In the genomic region with DNA sequence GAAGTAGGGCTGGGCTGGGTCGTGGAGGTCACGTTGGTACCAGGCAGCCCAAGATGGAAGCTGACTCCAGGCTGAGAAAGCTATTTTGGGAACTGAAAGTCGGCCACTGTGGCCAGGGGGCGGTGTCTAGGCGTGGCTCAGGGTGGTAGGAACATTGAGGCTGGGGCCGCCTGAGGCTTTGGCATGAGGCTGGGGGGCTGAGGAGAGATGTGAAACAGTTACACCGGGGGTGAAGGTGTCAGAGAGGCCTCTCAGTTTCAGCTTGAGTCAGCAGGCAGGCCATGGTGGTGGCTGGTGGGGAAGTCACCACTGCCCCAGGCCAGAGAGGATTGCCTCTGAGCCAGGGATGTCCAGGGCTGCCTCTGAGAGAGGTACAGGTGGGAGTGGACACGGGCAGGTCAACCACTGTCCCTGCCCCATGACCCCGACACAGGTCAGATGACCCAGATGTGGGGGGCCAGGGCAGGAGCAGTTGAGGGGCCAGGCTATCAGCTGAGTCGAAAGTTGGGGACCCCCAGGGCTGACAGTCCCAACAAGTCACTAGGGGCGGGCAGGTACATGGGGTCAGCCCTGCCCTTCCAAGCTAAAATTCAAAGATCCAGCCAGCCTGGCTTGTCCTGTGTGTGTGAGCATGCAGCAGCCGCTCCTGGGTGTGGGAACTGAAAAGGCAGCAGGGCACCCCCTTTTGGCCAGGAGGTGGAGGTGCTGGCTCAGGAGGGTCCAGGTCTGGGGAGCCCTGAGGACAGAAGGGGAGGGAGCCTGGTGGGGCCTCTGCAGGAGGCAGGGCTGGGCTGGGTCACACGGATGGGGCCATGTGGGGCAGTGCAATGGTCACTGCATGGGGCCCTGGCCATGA, we compare ENCODE assay signal across 7 cellular contexts. TPM values are rescaled to one million over a fixed set of nuclear protein-coding genes. Genes with fewer than 3 reads are reported as not detected.
DNase-seq lines count a peak whose midpoint lies in the region; ATAC-seq and TF ChIP-seq lines count a peak whose summit lies in the region.

No MANE protein-coding gene starts in this region.

- peak overlapping the region in 1 of 2 donors; percentile 15 for H3K4me3 ChIP-seq in stomach smooth muscle (ENCODE audit: low read length in 2 of 2)

- peaks cover 29 to 36% of the 10 kb centered on the region in 2 donors for H3K36me3 ChIP-seq in stomach smooth muscle (ENCODE audit: control insufficient read depth in 2 of 2, insufficient read depth in 2 of 2, low read length in 2 of 2)

- no peaks in the 10 kb centered on the region for H3K9me3 ChIP-seq in H9 (ENCODE audit: control insufficient read depth, low read depth, low read length)
- H3K9me3 ChIP-seq in stomach smooth muscle (ENCODE audit: control insufficient read depth in 2 of 2, low read length in 2 of 2) = no peaks in the 10 kb centered on the region

- WGBS in H9 (ENCODE audit: extremely low coverage, insufficient read length, low lambda C conversion rate) = no CpG with 5 or more reads among the region's 13 CpGs

- H3K79me1 ChIP-seq in H9 (ENCODE audit: insufficient read depth, low read depth, low read length, poor library complexity, severe bottlenecking) = no peaks in the 10 kb centered on the region

- H3K4me3 Mint-ChIP-seq in H9 = no peak overlapping the region

- H3K4me1 ChIP-seq in H9 (ENCODE audit: insufficient read depth, low read length) = no peaks in the 10 kb centered on the region
- peaks cover 72% of the 10 kb centered on the region for H3K4me1 ChIP-seq in stomach smooth muscle (ENCODE audit: control insufficient read depth, insufficient read depth, low read length)

- H3K27me3 ChIP-seq in H9 (ENCODE audit: insufficient read depth, low read length) = no peaks in the 10 kb centered on the region; the same call in 1 of the 2 replicates
- H3K27me3 ChIP-seq in stomach smooth muscle (ENCODE audit: control insufficient read depth in 1 of 2, insufficient read depth in 2 of 2, low read length in 2 of 2) = no peaks in the 10 kb centered on the region

- H3K4me2 ChIP-seq in H9 (ENCODE audit: insufficient read depth, insufficient read length, low read length) = no peak overlapping the region

- H3K27ac Mint-ChIP-seq in H9 = no peak overlapping the region

- H2BK5ac ChIP-seq in H9 (ENCODE audit: insufficient read length, low read length) = no peak overlapping the region

- peak; percentile 71 for TF ChIP-seq CTCF in H9 (conservative IDR thresholded peaks at IDR 0.05)

- H3K56ac ChIP-seq in H9 (ENCODE audit: insufficient read length, low read depth, low read length) = no peak overlapping the region

- no peak overlapping the region for H2AK5ac ChIP-seq in H9 (ENCODE audit: insufficient read length, low read length)

- H3K27ac ChIP-seq in H9 (ENCODE audit: insufficient read length, low read depth, low read length) = no peak overlapping the region
- H3K27ac ChIP-seq in stomach smooth muscle (ENCODE audit: low read length) = peak overlapping the region; percentile 76

- H3K4ac ChIP-seq in H9 (ENCODE audit: low read depth, low read length) = no peak overlapping the region

- no peak overlapping the region for H2BK12ac ChIP-seq in H9 (ENCODE audit: insufficient read length, low read depth, low read length)

- ATAC-seq in GM18499 (IDR thresholded peaks at IDR 0.05; ENCODE audit: insufficient read depth, unreplicated experiment) = peak; percentile 79

- peaks cover 27% of the 10 kb centered on the region for H3K27me3 Mint-ChIP-seq in H9 (ENCODE audit: low read depth)

- no peak overlapping the region for H4K5ac ChIP-seq in H9 (ENCODE audit: insufficient read length, low read depth, low read length)

- peaks cover 0 to 4% (median 3%) of the 10 kb centered on the region in 3 experiments; a peak in 3 of 7 replicates for H3K36me3 Mint-ChIP-seq in H9 (ENCODE audit: insufficient read depth in 1 of 3, low read depth in 3 of 3)

- no peaks in the 10 kb centered on the region for H3K9me3 Mint-ChIP-seq in H9

- H3K9ac ChIP-seq in H9 (ENCODE audit: extremely low read depth, insufficient read length, low read length) (no peak overlapping the region), stomach smooth muscle (ENCODE audit: low read length in 2 of 2) (peak overlapping the region in 1 of 2 donors; percentile 5)

- no peak overlapping the region for H2BK20ac ChIP-seq in H9 (ENCODE audit: low read depth, low read length, poor library complexity, severe bottlenecking)

- H3K23ac ChIP-seq in H9 (ENCODE audit: insufficient read length, low read depth, low read length) = no peak overlapping the region

- no peak overlapping the region for H2AFZ ChIP-seq in H9 (ENCODE audit: low read length)

- H3K18ac ChIP-seq in H9 (ENCODE audit: insufficient read length, low read depth, low read length) = no peak overlapping the region

- H4K91ac ChIP-seq in H9 (ENCODE audit: insufficient read length, low read depth, low read length) = no peak overlapping the region

- H2BK120ac ChIP-seq in H9 (ENCODE audit: low read depth, low read length, poor library complexity, severe bottlenecking) = no peak overlapping the region

- no peak overlapping the region for H4K8ac ChIP-seq in H9 (replicated peaks; ENCODE audit: insufficient read length, low read depth, low read length)

- no peaks in the 10 kb centered on the region for H3K23me2 ChIP-seq in H9 (ENCODE audit: insufficient read length, low read depth, low read length, poor library complexity, severe bottlenecking)

- no peak overlapping the region for H3K14ac ChIP-seq in H9 (ENCODE audit: insufficient read depth, low read length)

- no peaks in the 10 kb centered on the region for H4K20me1 ChIP-seq in H9 (ENCODE audit: control insufficient read depth, insufficient read depth, insufficient read length)

- H3K79me2 ChIP-seq in H9 (ENCODE audit: insufficient read depth, low read length) = no peaks in the 10 kb centered on the region

- H3T11ph ChIP-seq in H9 (ENCODE audit: low read length) = no peak overlapping the region

- H2BK15ac ChIP-seq in H9 (ENCODE audit: low read depth, low read length) = 0 out of 2 replicates have a peak overlapping the region, but pooled peaks have one; percentile 2

- peak; percentile 84 for DNase-seq in H9
- DNase-seq in M059J (ENCODE audit: low read depth) = peak; percentile 51
- DNase-seq in activated CD4-positive, alpha-beta T cell treated with anti-CD3 and anti-CD28 coated beads for 4 hours = peak; percentile 75 to 76
- DNase-seq in dermis blood vessel endothelial cell = peak; percentile 85
- peak; percentile 86 for DNase-seq in myocyte (ENCODE audit: low read depth)

- H3K4me1 Mint-ChIP-seq in H9 = peaks cover 8 to 40% of the 10 kb centered on the region in 2 experiments

RNA-seq across cellular contexts. Expression of a gene that starts 7.2 kb away (rescaled TPM):
- total RNA-seq in H9 (2021) = 1.8 and 2.8 TPM in 2 replicates
- total RNA-seq in M059J (2014; rRNA removed; shearing (Covaris generic)) = 0.52 TPM in 1 of 2 replicates, not detected in the other
- 0.14 and 0.17 TPM in 2 replicates for total RNA-seq in dermis blood vessel endothelial cell
- total RNA-seq in myocyte = not detected in 2 replicates
- polyA plus RNA-seq in myocyte (2012) = 1.1 TPM

RNA-seq across cellular contexts. Expression of a gene that starts 12.6 kb away (rescaled TPM):
- total RNA-seq in H9 (2021) (13.8 and 14.5 TPM in 2 replicates), dermis blood vessel endothelial cell (15.7 and 15.9 TPM in 2 replicates), myocyte (591 and 791 TPM in 2 replicates)
- 2.0 and 9.3 TPM in 2 replicates for total RNA-seq in M059J (2014; rRNA removed; shearing (Covaris generic))
- polyA plus RNA-seq in myocyte (2012) = 145 TPM

RNA-seq across cellular contexts. Expression of a gene that starts 16.1 kb away (rescaled TPM):
- total RNA-seq in H9 (2021) (20.0 and 21.7 TPM in 2 replicates), dermis blood vessel endothelial cell (23.3 and 24.8 TPM in 2 replicates), myocyte (91.7 and 116 TPM in 2 replicates)
- 35.4 and 40.0 TPM in 2 replicates for total RNA-seq in M059J (2014; rRNA removed; shearing (Covaris generic))
- polyA plus RNA-seq in myocyte (2012) = 62.1 TPM

RNA-seq across cellular contexts. Expression of a gene that starts 18.1 kb away (rescaled TPM):
- total RNA-seq in H9 (2021) = 43.7 and 45.8 TPM in 2 replicates
- 106 and 116 TPM in 2 replicates for total RNA-seq in M059J (2014; rRNA removed; shearing (Covaris generic))
- 38.7 and 47.5 TPM in 2 replicates for total RNA-seq in dermis blood vessel endothelial cell
- total RNA-seq in myocyte = 41.4 and 42.4 TPM in 2 replicates
- polyA plus RNA-seq in myocyte (2012) = 73.1 TPM

RNA-seq across cellular contexts. Expression of a gene that starts 25.6 kb away (rescaled TPM):
- total RNA-seq in H9 (2021) = 57.9 and 61.1 TPM in 2 replicates
- total RNA-seq in M059J (2014; rRNA removed; shearing (Covaris generic)) = 16.0 and 27.1 TPM in 2 replicates
- 118 and 171 TPM in 2 replicates for total RNA-seq in dermis blood vessel endothelial cell
- total RNA-seq in myocyte = 30.9 and 32.7 TPM in 2 replicates
- polyA plus RNA-seq in myocyte (2012) = 34.9 TPM

Comparison
In these comparisons a context has a peak if more than half of its experiments do, and no peak if none do; other contexts are left out.
1. RNA of a gene that starts 12.6 kb away (total RNA-seq): 591 to 791 TPM in myocyte; 15.7 to 15.9 TPM in dermis blood vessel endothelial cell, 13.8 to 14.5 TPM in H9 and 2.0 to 9.3 TPM in M059J; every median in the first group is over 10 times any median in the second.
2. Peak in every context shown above with its lines, with median percentiles within 50 percentile points of each other: DNase-seq.